In genomic region chr10:29525762-29526161, GRCh38 we compare ENCODE assay signal across 22 cellular contexts.
A peak's percentile ranks its signal among the peaks of the same experiment; 100 is the strongest.
DNase-seq lines count a peak whose midpoint lies in the region; ATAC-seq and TF ChIP-seq lines count a peak whose summit lies in the region.
"Had no signal": no experiment of that assay in that cellular context is flagged by ENCODE, and none has a peak within 500 bp of the region (broad histone marks: within the 10 kb centered on the region; RNA-seq: fewer than 3 reads in every experiment).

No MANE protein-coding gene starts in this region.

- no peaks in the 10 kb centered on the region for H3K9me3 Mint-ChIP-seq in osteocyte (ENCODE audit: unreplicated experiment)
- H3K9me3 Mint-ChIP-seq: CD4-positive, alpha-beta memory T cell had no signal

- intact Hi-C loops in left cardiac atrium (cut with DNase I) = no loop called here

- ATAC-seq in left cardiac atrium (peak; percentile 50 to 58), thoracic aorta (ENCODE audit: insufficient number of reproducible peaks, low FRiP score, low read depth) (no peak), HG02938 (IDR thresholded peaks at IDR 0.05; ENCODE audit: unreplicated experiment) (no peak), esophagus mucosa (no peak), HG02763 (IDR thresholded peaks at IDR 0.05; ENCODE audit: unreplicated experiment) (no peak)
- ATAC-seq: PC-3 had no signal

- H3K36me3 ChIP-seq in cardiac muscle cell (peaks cover 91% of the 10 kb centered on the region), thoracic aorta (peaks cover 59% of the 10 kb centered on the region)

- H3K27me3 ChIP-seq in cardiac muscle cell (no peaks in the 10 kb centered on the region), thoracic aorta (replicated peaks; ENCODE audit: insufficient read depth) (no peaks in the 10 kb centered on the region)
- H3K27me3 ChIP-seq: SJSA1 had no signal

- no peak overlapping the region for H3K4me3 Mint-ChIP-seq in osteocyte (ENCODE audit: unreplicated experiment)
- H3K4me3 Mint-ChIP-seq: CD4-positive, alpha-beta memory T cell had no signal

- peaks cover 25% of the 10 kb centered on the region for H3K4me1 Mint-ChIP-seq in osteocyte (ENCODE audit: unreplicated experiment)

- H3K27ac ChIP-seq in cardiac muscle cell (peak overlapping the region; percentile 22), thoracic aorta (peak overlapping the region; percentile 29 to 69)
- H3K27ac ChIP-seq: SJSA1 had no signal

- no peak overlapping the region for H3K27ac Mint-ChIP-seq in osteocyte (ENCODE audit: unreplicated experiment)
- H3K27ac Mint-ChIP-seq: CD4-positive, alpha-beta memory T cell had no signal

- H3K27me3 Mint-ChIP-seq in osteocyte (ENCODE audit: unreplicated experiment) = no peaks in the 10 kb centered on the region
- H3K27me3 Mint-ChIP-seq: CD4-positive, alpha-beta memory T cell had no signal

- H3K36me3 Mint-ChIP-seq in osteocyte (ENCODE audit: unreplicated experiment) = peaks cover 56% of the 10 kb centered on the region

- H3K4me3 ChIP-seq in cardiac muscle cell (no peak overlapping the region), thoracic aorta (no peak overlapping the region)
- H3K4me3 ChIP-seq: SJSA1 had no signal

- H3K9me3 ChIP-seq in cardiac muscle cell (ENCODE audit: low read depth) (no peaks in the 10 kb centered on the region), thoracic aorta (no peaks in the 10 kb centered on the region)
- H3K9me3 ChIP-seq: SJSA1 had no signal

- no peaks in the 10 kb centered on the region for H3K4me1 ChIP-seq in cardiac muscle cell (ENCODE audit: low read depth)
- peaks cover 21 to 59% of the 10 kb centered on the region in 2 donors for H3K4me1 ChIP-seq in thoracic aorta (ENCODE audit: control insufficient read depth in 1 of 2, low read depth in 2 of 2)

- DNase-seq in cardiac muscle cell (ENCODE audit: low read depth in 1 of 2, low spot score in 1 of 2) (no peak), left cardiac atrium (no peak), osteocyte (ENCODE audit: extremely low spot score, unreplicated experiment) (peak; percentile 65), thoracic aorta (ENCODE audit: low spot score) (no peak)
- DNase-seq: C1 segment of cervical spinal cord; CD4-positive, alpha-beta memory T cell; COR-L47; GOT3; HCEC 1CT; NCI-H1092; NCI-H1417 treated with DMSO at 0.1 percent for 48 hours; NCI-H187; NCI-H2081 treated with DMSO at 0.1 percent for 48 hours; NCI-H2171; NCI-H226; NCI-H510A treated with DMSO at 0.1 percent for 48 hours; NCI-H774; PC-3 had no signal

- TF ChIP-seq CTCF in cardiac muscle cell (IDR thresholded peaks at IDR 0.05; ENCODE audit: low read depth, low read length) (no peak), osteocyte (IDR thresholded peaks at IDR 0.05) (no peak), thoracic aorta (IDR thresholded peaks at IDR 0.05) (no peak)

Comparison
In these comparisons a context has a peak if more than half of its experiments do, and no peak if none do; other contexts are left out.
1. ATAC-seq: peak in left cardiac atrium (2 of 2); none in thoracic aorta (single experiment), HG02938 (single experiment), esophagus mucosa (single experiment) and HG02763 (single experiment).